In genomic region chr1:156490401-156491032, GRCh38 we compare ENCODE assay signal across 9 cellular contexts. TPM values are rescaled to one million over a fixed set of nuclear protein-coding genes. Genes with fewer than 3 reads are reported as not detected.
DNase-seq lines count a peak whose midpoint lies in the region; ATAC-seq, FAIRE-seq and TF ChIP-seq lines count a peak whose summit lies in the region.
"Had no signal": no experiment of that assay in that cellular context is flagged by ENCODE, and none has a peak within 500 bp of the region (broad histone marks: within the 10 kb centered on the region; RNA-seq: fewer than 3 reads in every experiment).

No MANE protein-coding gene starts in this region.

- DNase-seq in HFF-Myc (ENCODE audit: extremely low read depth, low read depth) (no peak), astrocyte of the spinal cord (ENCODE audit: low read depth, low spot score) (no peak), lung (ENCODE audit: low spot score) (no peak), uterus (peak; percentile 57 to 69), GM10266 (ENCODE audit: extremely low spot score) (no peak), HTR-8/SVneo (ENCODE audit: insufficient read length, low spot score) (no peak), occipital lobe (lab: John Stamatoyannopoulos, UW) (no peak)

- H3K36me3 ChIP-seq in lung (ENCODE audit: control insufficient read depth in 2 of 2, insufficient read depth in 2 of 2, low read length in 2 of 2) = peaks cover 0 to 8% of the 10 kb centered on the region in 2 donors
- H3K36me3 ChIP-seq in uterus = no peaks in the 10 kb centered on the region

- H3K27me3 ChIP-seq in lung (ENCODE audit: control insufficient read depth, insufficient read depth) = no peaks in the 10 kb centered on the region
- no peaks in the 10 kb centered on the region for H3K27me3 ChIP-seq in uterus

- intact Hi-C loops in uterus (cut with DNase I; ENCODE audit: low total_unique reads) = no loop called here

- TF ChIP-seq POLR2A in uterus (IDR thresholded peaks at IDR 0.05) = no peak

- 7 to 9% methylated on average over 8 to 10 of the region's 10 CpGs for WGBS in lung, 2 donors

- TF ChIP-seq CTCF in 22Rv1 (IDR thresholded peaks at IDR 0.05) (no peak), HFF-Myc (IDR thresholded peaks at IDR 0.05; ENCODE audit: low read depth, low read length, missing control alignments) (peak; percentile 5), astrocyte of the spinal cord (IDR thresholded peaks at IDR 0.05; ENCODE audit: low read depth, low read length) (peak; percentile 33), lung (IDR thresholded peaks at IDR 0.05; ENCODE audit: control extremely low read depth, extremely low read depth) (no peak), uterus (IDR thresholded peaks at IDR 0.05) (peak in 3 of 4 experiments; percentile 20 to 57 (median 33)), GM10266 (IDR thresholded peaks at IDR 0.05; ENCODE audit: control insufficient read depth, insufficient read depth, low read depth, missing control alignments) (no peak)

- no peak for FAIRE-seq in HTR-8/SVneo (lab: Jason Lieb, UNC)
- FAIRE-seq: colon had no signal

- in situ Hi-C loops in astrocyte of the spinal cord (cut with HindIII; ENCODE audit: low sequenced_read_pairs) = no loop called here

- H3K27ac ChIP-seq in 22Rv1 (peak overlapping the region; percentile 29), lung (ENCODE audit: low read depth in 1 of 2, low read length in 1 of 2) (peak overlapping the region; percentile 67 to 84), uterus (peak overlapping the region; percentile 77 to 100)

- no peaks in the 10 kb centered on the region for H3K9me3 ChIP-seq in lung (ENCODE audit: control insufficient read depth in 2 of 2, insufficient read depth in 1 of 2, low read length in 1 of 2)
- H3K9me3 ChIP-seq in uterus = no peaks in the 10 kb centered on the region

- ATAC-seq in lung (ENCODE audit: insufficient read depth, low FRiP score) = no peak

- H3K4me3 ChIP-seq in HFF-Myc (replicated peaks; ENCODE audit: low read depth, low read length) = peak overlapping the region; percentile 28
- no peak overlapping the region for H3K4me3 ChIP-seq in astrocyte of the spinal cord (ENCODE audit: low read depth, low read length)
- no peak overlapping the region for H3K4me3 ChIP-seq in lung
- peak overlapping the region; percentile 15 for H3K4me3 ChIP-seq in uterus

- H3K4me1 ChIP-seq in lung (ENCODE audit: control insufficient read depth in 2 of 2, insufficient read depth in 2 of 2, low read length in 2 of 2) = peaks cover 53 to 77% of the 10 kb centered on the region in 2 donors
- H3K4me1 ChIP-seq in uterus = peaks cover 22 to 68% of the 10 kb centered on the region in 2 donors

RNA-seq across cellular contexts. Expression of gene MEF2D, which starts 10.1 kb away (rescaled TPM):
- 10 to 100 TPM; 23.0 to 52.5 TPM for total RNA-seq in lung
- polyA plus RNA-seq in lung = 10 to 100 TPM; 23.0 to 23.3 TPM
- 100 to 1,000 TPM in 1 of 4 donors, 10 to 100 TPM in 2, 1 to 10 TPM in 1; 8.4 to 101 (median 35.1) TPM for total RNA-seq in uterus
- total RNA-seq in occipital lobe = 3.7 TPM

Comparison
In these comparisons a context has a peak if more than half of its experiments do, and no peak if none do; other contexts are left out.
1. H3K27ac ChIP-seq: peak in every context shown above with its lines; median percentile 88 in uterus; 76 in lung; 29 in 22Rv1.
2. CTCF ChIP-seq: peak in HFF-Myc (single experiment), astrocyte of the spinal cord (single experiment) and uterus (3 of 4); none in 22Rv1 (single experiment), lung (single experiment) and GM10266 (single experiment).
3. DNase-seq: peak in uterus (2 of 2); none in HFF-Myc (single experiment), astrocyte of the spinal cord (single experiment), lung (single experiment), GM10266 (single experiment), HTR-8/SVneo (single experiment) and occipital lobe (single experiment).
4. H3K4me3 ChIP-seq: peak in HFF-Myc (single experiment) and uterus (2 of 2); none in astrocyte of the spinal cord (single experiment) and lung (single experiment).